In the genomic region with DNA sequence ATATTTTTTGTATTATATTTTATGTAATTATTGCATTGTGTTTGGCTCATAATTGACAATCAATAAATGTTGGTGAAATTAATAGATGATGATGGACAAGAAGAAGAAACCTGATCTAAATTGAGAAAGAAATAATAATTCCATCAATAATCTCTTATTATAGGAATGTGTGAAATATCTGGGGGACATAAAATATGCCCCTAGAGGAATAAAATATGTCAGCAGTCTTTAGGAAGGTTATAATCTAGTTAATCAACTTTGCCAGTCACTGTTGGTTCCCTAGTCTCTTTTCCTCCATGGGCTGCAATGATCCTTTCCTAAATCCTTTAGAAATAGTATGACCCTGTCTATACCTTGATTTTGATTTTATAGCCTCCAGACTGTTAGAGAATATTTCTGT, we compare ENCODE assay signal across 22 cellular contexts.
DNase-seq lines count a peak whose midpoint lies in the region; ATAC-seq and TF ChIP-seq lines count a peak whose summit lies in the region.
"Had no signal": no experiment of that assay in that cellular context is flagged by ENCODE, and none has a peak within 500 bp of the region (broad histone marks: within the 10 kb centered on the region; RNA-seq: fewer than 3 reads in every experiment).

No MANE protein-coding gene starts in this region.

- intact Hi-C loops in OCI-LY7 (cut with micrococcal nuclease; ENCODE audit: unreplicated experiment): no loop called here

- H2AFZ ChIP-seq in H9 (ENCODE audit: low read length) (no peak overlapping the region), OCI-LY7 (ENCODE audit: low read length) (no peak overlapping the region; the same call in 1 of the 2 replicates)

- H3K9ac ChIP-seq in H9 (ENCODE audit: extremely low read depth, insufficient read length, low read length): no peak overlapping the region
- H3K9ac ChIP-seq: BLaER1 treated with 17β-estradiol and CSF1 and Interleukin-3, amounts not matched to agents 10 nM and 100 nM had no signal

- H3K23me2 ChIP-seq in H9 (ENCODE audit: insufficient read length, low read depth, low read length, poor library complexity, severe bottlenecking): no peaks in the 10 kb centered on the region

- H3K36me3 Mint-ChIP-seq in H9 (ENCODE audit: insufficient read depth in 1 of 3, low read depth in 3 of 3) (peaks cover 3 to 12% (median 11%) of the 10 kb centered on the region in 3 experiments; a peak in 6 of 7 replicates), endothelial cell (ENCODE audit: low read depth, unreplicated experiment) (no peaks in the 10 kb centered on the region), progenitor cell of endocrine pancreas (ENCODE audit: insufficient read depth) (no peaks in the 10 kb centered on the region), T-cell (no peaks in the 10 kb centered on the region)

- H3K14ac ChIP-seq in H9 (ENCODE audit: insufficient read depth, low read length): no peak overlapping the region

- no peak overlapping the region for H4K91ac ChIP-seq in H9 (ENCODE audit: insufficient read length, low read depth, low read length)

- BruUV-seq in OCI-LY7 (replicated peaks; lab: Mats Ljungman, UMichigan): no TSS peak

- H3K9me2 ChIP-seq in OCI-LY7 (ENCODE audit: insufficient read depth, low read length): no peaks in the 10 kb centered on the region

- H2BK120ac ChIP-seq in H9 (ENCODE audit: low read depth, low read length, poor library complexity, severe bottlenecking): no peak overlapping the region

- no peak overlapping the region for H4K5ac ChIP-seq in H9 (ENCODE audit: insufficient read length, low read depth, low read length)

- CTCF ChIA-PET in OCI-LY7 (lab: Charles Lee; ENCODE audit: unreplicated experiment): no interaction called here
- CTCF ChIA-PET in T-cell (lab: Charles Lee): no interaction called here

- H3K27ac ChIP-seq in H9 (ENCODE audit: insufficient read length, low read depth, low read length) (no peak overlapping the region), OCI-LY7 (ENCODE audit: low read depth, low read length, poor library complexity, severe bottlenecking) (no peak overlapping the region)
- H3K27ac ChIP-seq: A549; BLaER1 treated with 17β-estradiol and CSF1 and Interleukin-3, amounts not matched to agents 10 nM and 100 nM; HL-60; SJCRH30 had no signal

- H3K18ac ChIP-seq in H9 (ENCODE audit: insufficient read length, low read depth, low read length): no peak overlapping the region

- TF ChIP-seq CTCF in H9 (conservative IDR thresholded peaks at IDR 0.05) (peak; percentile 39; the same call in 1 of the 3 replicates), OCI-LY7 (conservative IDR thresholded peaks at IDR 0.05; ENCODE audit: low read length) (peak; percentile 54), endothelial cell (IDR thresholded peaks at IDR 0.05; ENCODE audit: unreplicated experiment) (peak; percentile 46), progenitor cell of endocrine pancreas (IDR thresholded peaks at IDR 0.05; ENCODE audit: unreplicated experiment) (peak; percentile 12)

- H3K4me3 ChIP-seq in OCI-LY7 (ENCODE audit: low read depth, low read length, poor library complexity, severe bottlenecking): no peak overlapping the region
- H3K4me3 ChIP-seq: A549; BLaER1 treated with 17β-estradiol and CSF1 and Interleukin-3, amounts not matched to agents 10 nM and 100 nM; SJCRH30 had no signal

- no peak overlapping the region for H2BK20ac ChIP-seq in H9 (ENCODE audit: low read depth, low read length, poor library complexity, severe bottlenecking)

- H4K8ac ChIP-seq in H9 (replicated peaks; ENCODE audit: insufficient read length, low read depth, low read length): no peak overlapping the region

- H2BK12ac ChIP-seq in H9 (ENCODE audit: insufficient read length, low read depth, low read length): no peak overlapping the region

- H2BK5ac ChIP-seq in H9 (ENCODE audit: insufficient read length, low read length): no peak overlapping the region

- H3K4me1 ChIP-seq in H9 (ENCODE audit: insufficient read depth, low read length) (no peaks in the 10 kb centered on the region), OCI-LY7 (ENCODE audit: insufficient read depth, low read length, poor library complexity, severe bottlenecking) (no peaks in the 10 kb centered on the region)
- H3K4me1 ChIP-seq: A549; BLaER1 treated with 17β-estradiol and CSF1 and Interleukin-3, amounts not matched to agents 10 nM and 100 nM had no signal

- H3K23ac ChIP-seq in H9 (ENCODE audit: insufficient read length, low read depth, low read length): no peak overlapping the region

- H3K9me3 Mint-ChIP-seq in H9 (peaks cover 7 to 8% of the 10 kb centered on the region in 2 experiments), endothelial cell (ENCODE audit: unreplicated experiment) (no peaks in the 10 kb centered on the region), progenitor cell of endocrine pancreas (ENCODE audit: low read depth) (peaks cover 7% of the 10 kb centered on the region), T-cell (peaks cover 0 to 15% (median 8%) of the 10 kb centered on the region in 3 donors)

- H4K20me1 ChIP-seq in H9 (ENCODE audit: control insufficient read depth, insufficient read depth, insufficient read length) (no peaks in the 10 kb centered on the region), OCI-LY7 (ENCODE audit: insufficient read depth, low read length) (no peaks in the 10 kb centered on the region)
- H4K20me1 ChIP-seq: BLaER1 treated with 17β-estradiol and CSF1 and Interleukin-3, amounts not matched to agents 10 nM and 100 nM had no signal

- H3K4me1 Mint-ChIP-seq in H9: no peaks in the 10 kb centered on the region
- no peaks in the 10 kb centered on the region for H3K4me1 Mint-ChIP-seq in endothelial cell (ENCODE audit: unreplicated experiment)
- no peaks in the 10 kb centered on the region for H3K4me1 Mint-ChIP-seq in progenitor cell of endocrine pancreas (ENCODE audit: low read depth)
- H3K4me1 Mint-ChIP-seq in T-cell: no peaks in the 10 kb centered on the region

- H2AK5ac ChIP-seq in H9 (ENCODE audit: insufficient read length, low read length): no peak overlapping the region

- no peak overlapping the region for H3T11ph ChIP-seq in H9 (ENCODE audit: low read length)

- H3K4me3 Mint-ChIP-seq in H9 (no peak overlapping the region), endothelial cell (ENCODE audit: unreplicated experiment) (no peak overlapping the region), progenitor cell of endocrine pancreas (ENCODE audit: low read depth) (no peak overlapping the region), T-cell (no peak overlapping the region)
- H3K4me3 Mint-ChIP-seq: CD4-positive, alpha-beta T cell had no signal

- H3K4me2 ChIP-seq in H9 (ENCODE audit: insufficient read depth, insufficient read length, low read length): no peak overlapping the region
- no peak overlapping the region for H3K4me2 ChIP-seq in OCI-LY7 (ENCODE audit: low read length)
- H3K4me2 ChIP-seq: A549; BLaER1 treated with 17β-estradiol and CSF1 and Interleukin-3, amounts not matched to agents 10 nM and 100 nM had no signal

- DNase-seq in H9 (no peak), OCI-LY7 (ENCODE audit: low spot score) (no peak), endothelial cell (ENCODE audit: low spot score) (no peak), progenitor cell of endocrine pancreas (ENCODE audit: low spot score, unreplicated experiment) (no peak), T-cell (no peak), glomerular visceral epithelial cell (ENCODE audit: extremely low spot score) (no peak)
- DNase-seq: AML-193; CD4-positive, alpha-beta T cell; NCI-H1092; NCI-H1436; NCI-H187; NCI-H2081 treated with DMSO at 0.1 percent for 48 hours; NCI-H2171; NCI-H226; NCI-H510A; NCI-H69; SJCRH30; T-helper 1 cell had no signal

- no peaks in the 10 kb centered on the region for H3K36me3 ChIP-seq in OCI-LY7 (ENCODE audit: insufficient read depth, low read length)
- H3K36me3 ChIP-seq: BLaER1 treated with 17β-estradiol and CSF1 and Interleukin-3, amounts not matched to agents 10 nM and 100 nM; SJCRH30 had no signal

- ATAC-seq in GM18873 (IDR thresholded peaks at IDR 0.05; ENCODE audit: low FRiP score, unreplicated experiment) (no peak), T-cell (replicated peaks in 1 of 4) (no peak)
- ATAC-seq: A549 had no signal

- H3K9me3 ChIP-seq in H9 (ENCODE audit: control insufficient read depth, low read depth, low read length): no peaks in the 10 kb centered on the region
- no peaks in the 10 kb centered on the region for H3K9me3 ChIP-seq in OCI-LY7 (ENCODE audit: low read length)
- H3K9me3 ChIP-seq: A549, SJCRH30 had no signal

- no peak overlapping the region for H2BK15ac ChIP-seq in H9 (ENCODE audit: low read depth, low read length)

- no peak overlapping the region for H3K56ac ChIP-seq in H9 (ENCODE audit: insufficient read length, low read depth, low read length)

- H3K4ac ChIP-seq in H9 (ENCODE audit: low read depth, low read length): no peak overlapping the region

- H3K27me3 ChIP-seq in H9 (ENCODE audit: insufficient read depth, low read length): no peaks in the 10 kb centered on the region
- H3K27me3 ChIP-seq: BLaER1 treated with 17β-estradiol and CSF1 and Interleukin-3, amounts not matched to agents 10 nM and 100 nM; SJCRH30 had no signal

- no peaks in the 10 kb centered on the region; the same call in 1 of the 2 replicates for H3K27me3 Mint-ChIP-seq in H9 (ENCODE audit: low read depth)
- no peaks in the 10 kb centered on the region for H3K27me3 Mint-ChIP-seq in endothelial cell (ENCODE audit: unreplicated experiment)
- H3K27me3 Mint-ChIP-seq in progenitor cell of endocrine pancreas: no peaks in the 10 kb centered on the region
- H3K27me3 Mint-ChIP-seq in T-cell: no peaks in the 10 kb centered on the region
- H3K27me3 Mint-ChIP-seq: CD4-positive, alpha-beta T cell had no signal

- H3K79me2 ChIP-seq in H9 (ENCODE audit: insufficient read depth, low read length) (no peaks in the 10 kb centered on the region), OCI-LY7 (ENCODE audit: insufficient read depth, low read depth, low read length) (no peaks in the 10 kb centered on the region)

- H3K79me1 ChIP-seq in H9 (ENCODE audit: insufficient read depth, low read depth, low read length, poor library complexity, severe bottlenecking): no peaks in the 10 kb centered on the region

- POLR2A ChIA-PET in OCI-LY7 (lab: Charles Lee) (interaction anchor here (0.6 kb wide), 1 partner anchor 47 kb away, joined by 6 read pairs; no protein-coding TSS in a partner anchor), T-cell (lab: Charles Lee) (no interaction called here)

- H3K27ac Mint-ChIP-seq in H9 (no peak overlapping the region), endothelial cell (ENCODE audit: unreplicated experiment) (no peak overlapping the region), progenitor cell of endocrine pancreas (no peak overlapping the region), T-cell (no peak overlapping the region)
- H3K27ac Mint-ChIP-seq: CD4-positive, alpha-beta T cell had no signal
